Comparison of ENCODE assay signal across 8 cellular contexts in genomic region chr2:233990261-233990798, GRCh38.
DNase-seq lines count a peak whose midpoint lies in the region; ATAC-seq and TF ChIP-seq lines count a peak whose summit lies in the region.

No MANE protein-coding gene starts in this region.

- peaks cover 0 to 11% (median 0%) of the 10 kb centered on the region in 11 donors for H3K9me3 ChIP-seq in heart right ventricle
- no peaks in the 10 kb centered on the region for H3K9me3 ChIP-seq in tibial artery

- no peak for TF ChIP-seq CTCF in heart right ventricle (IDR thresholded peaks at IDR 0.05)
- TF ChIP-seq CTCF in CD14-positive monocyte (IDR thresholded peaks at IDR 0.05), result no peak
- TF ChIP-seq CTCF in tibial artery (IDR thresholded peaks at IDR 0.05), result no peak

- WGBS in heart right ventricle, 2 donors, result 74 to 77% methylated on average over 6 of the region's 6 CpGs

- no peak overlapping the region for H3K4me3 ChIP-seq in heart right ventricle
- H3K4me3 ChIP-seq in tibial artery, result no peak overlapping the region

- peaks cover 25% of the 10 kb centered on the region for H3K36me3 Mint-ChIP-seq in T-cell
- no peaks in the 10 kb centered on the region for H3K36me3 Mint-ChIP-seq in CD14-positive monocyte

- H3K4me1 ChIP-seq in heart right ventricle, result peaks cover 0 to 7% (median 0%) of the 10 kb centered on the region in 9 donors
- H3K4me1 ChIP-seq in tibial artery, result no peaks in the 10 kb centered on the region

- H3K36me3 ChIP-seq in heart right ventricle (no peaks in the 10 kb centered on the region), tibial artery (no peaks in the 10 kb centered on the region)

- CTCF ChIA-PET in T-cell (lab: Charles Lee), result interaction anchor here in 1 of 2 donors (1.0 to 1.1 kb wide), 2 partner anchors 110 to 474 kb away, joined by 3 to 4 read pairs; no protein-coding TSS in a partner anchor

- H3K27ac ChIP-seq in heart right ventricle, result peak overlapping the region in 1 of 10 donors; percentile 20
- H3K27ac ChIP-seq in tibial artery, result no peak overlapping the region

- POLR2A ChIA-PET in T-cell (lab: Charles Lee), result interaction anchor here (0.6 kb wide), 2 partner anchors 35 to 462 kb away, joined by 3 to 4 read pairs; no protein-coding TSS in a partner anchor

- ATAC-seq in GM21717 (IDR thresholded peaks at IDR 0.05; ENCODE audit: unreplicated experiment), result peak; percentile 53
- peak; percentile 92 to 98 (median 96) for ATAC-seq in T-cell (replicated peaks in 1 of 4)
- ATAC-seq in heart right ventricle, result no peak

- H3K4me1 Mint-ChIP-seq in T-cell, result peaks cover 46 to 73% (median 63%) of the 10 kb centered on the region in 3 donors
- H3K4me1 Mint-ChIP-seq in CD14-positive monocyte, result no peaks in the 10 kb centered on the region

- peaks cover 0 to 1% of the 10 kb centered on the region in 2 donors for H3K27me3 Mint-ChIP-seq in T-cell
- peaks cover 0 to 17% (median 5%) of the 10 kb centered on the region in 3 donors for H3K27me3 Mint-ChIP-seq in CD14-positive monocyte (ENCODE audit: low read depth in 3 of 3)

- peaks cover 0 to 28% (median 11%) of the 10 kb centered on the region in 7 donors for H3K27me3 ChIP-seq in heart right ventricle
- no peaks in the 10 kb centered on the region for H3K27me3 ChIP-seq in tibial artery

- H3K9me3 Mint-ChIP-seq in T-cell, result peaks cover 0 to 33% (median 6%) of the 10 kb centered on the region in 3 donors
- peaks cover 0 to 2% (median 0%) of the 10 kb centered on the region in 7 donors for H3K9me3 Mint-ChIP-seq in CD14-positive monocyte

- peak; percentile 38 to 87 (median 67) for DNase-seq in T-cell
- peak; percentile 86 for DNase-seq in central memory CD4-positive, alpha-beta T cell
- DNase-seq in stimulated activated naive CD4-positive, alpha-beta T cell (lab: John Stamatoyannopoulos, UW), result peak in 5 of 6 experiments; percentile 8 to 81 (median 75)
- DNase-seq in heart right ventricle, result no peak
- no peak for DNase-seq in AG20443 (ENCODE audit: low spot score)
- DNase-seq in CD14-positive monocyte (ENCODE audit: low spot score), result no peak
- DNase-seq in tibial artery, result no peak

- intact Hi-C loops in heart right ventricle (cut with DNase I) (no loop called here), CD14-positive monocyte (cut with micrococcal nuclease) (no loop called here), tibial artery (cut with DNase I; ENCODE audit: low total_unique reads) (no loop called here)

- peak overlapping the region in 2 of 3 donors; percentile 0 to 58 for H3K4me3 Mint-ChIP-seq in T-cell
- no peak overlapping the region for H3K4me3 Mint-ChIP-seq in CD14-positive monocyte

- H3K27ac Mint-ChIP-seq in T-cell (peak overlapping the region; percentile 24 to 73), CD14-positive monocyte (no peak overlapping the region)

Comparison
In these comparisons a context has a peak if more than half of its experiments do, and no peak if none do; other contexts are left out.
1. ATAC-seq: peak in GM21717 (single experiment) and T-cell (4 of 4); none in heart right ventricle (0 of 8).
2. DNase-seq: peak in T-cell (34 of 34), central memory CD4-positive, alpha-beta T cell (single experiment) and stimulated activated naive CD4-positive, alpha-beta T cell (5 of 6); none in heart right ventricle (0 of 2), AG20443 (single experiment), CD14-positive monocyte (single experiment) and tibial artery (0 of 2).
3. H3K27ac Mint-ChIP-seq: peak in T-cell (2 of 2); none in CD14-positive monocyte (0 of 7).
4. H3K4me3 Mint-ChIP-seq: peak in T-cell (2 of 3); none in CD14-positive monocyte (0 of 2).